ENCODE assay signal across 7 cellular contexts in the genomic region with DNA sequence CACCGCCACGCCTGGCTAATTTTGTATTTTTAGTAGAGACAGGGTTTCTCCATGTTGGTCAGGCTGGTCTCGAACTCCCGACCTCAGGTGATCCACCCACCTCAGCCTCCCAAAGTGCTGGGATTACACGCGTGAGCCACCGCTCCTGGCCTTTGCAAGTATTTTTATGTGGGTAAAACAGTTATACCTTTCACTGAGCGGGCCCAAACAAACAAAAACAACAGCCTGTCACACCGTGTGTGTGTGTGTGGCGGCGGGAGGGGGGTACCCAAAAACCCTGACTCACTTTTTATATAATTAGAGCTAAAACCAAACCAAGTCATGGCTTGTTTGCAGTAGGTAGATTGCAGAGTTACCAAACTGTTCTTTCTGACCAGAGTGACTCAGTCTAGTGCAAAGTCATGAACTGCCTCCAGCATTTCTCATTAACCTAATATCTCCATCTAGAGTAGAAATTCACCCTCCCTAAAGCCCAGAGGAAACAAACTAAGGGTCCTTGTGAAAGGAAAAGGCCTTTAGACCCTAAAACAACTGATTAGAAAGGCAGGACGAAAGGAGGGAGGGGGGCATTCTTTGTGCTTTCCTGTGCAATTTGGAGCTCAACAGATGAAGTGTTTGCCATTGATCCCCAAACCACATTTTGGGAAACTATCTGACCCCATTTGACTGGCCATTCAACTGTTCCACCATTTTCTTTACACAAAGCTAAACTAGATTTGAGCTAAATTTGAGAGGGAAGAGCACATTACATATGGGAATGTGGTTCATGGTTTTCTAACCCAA.
DNase-seq lines count a peak whose midpoint lies in the region; ATAC-seq and TF ChIP-seq lines count a peak whose summit lies in the region.

No MANE protein-coding gene starts in this region.

- no peaks in the 10 kb centered on the region for H3K36me3 ChIP-seq in Panc1 (ENCODE audit: control insufficient read depth, insufficient read depth, low read length)
- H3K36me3 ChIP-seq in osteoblast (ENCODE audit: insufficient read depth, low read length): peaks cover 7% of the 10 kb centered on the region

- H3K27ac ChIP-seq in Panc1 (ENCODE audit: low read length) (peak overlapping the region; percentile 44; the same call in 1 of the 2 replicates), osteoblast (ENCODE audit: low read depth, low read length) (peak overlapping the region; percentile 74)

- no TSS peak for BruUV-seq in Panc1 (replicated peaks; lab: Mats Ljungman, UMichigan)

- H2AFZ ChIP-seq in osteoblast (ENCODE audit: low read length): no peak overlapping the region

- peak; percentile 42 for DNase-seq in GM04504 (ENCODE audit: low read depth)
- no peak for DNase-seq in Panc1 (ENCODE audit: low read depth, low spot score)
- DNase-seq in cardiac fibroblast (ENCODE audit: low read depth in 2 of 2): peak; percentile 33 to 80
- peak; percentile 85 for DNase-seq in osteoblast (ENCODE audit: insufficient read length, low spot score, missing footprints)
- DNase-seq in inferior parietal cortex (ENCODE audit: extremely low spot score): no peak
- DNase-seq in D341Med (ENCODE audit: low spot score): no peak

- H4K20me1 ChIP-seq in osteoblast (ENCODE audit: insufficient read depth, low read length): no peaks in the 10 kb centered on the region

- H3K79me2 ChIP-seq in osteoblast (ENCODE audit: insufficient read depth, low read length): no peaks in the 10 kb centered on the region

- ATAC-seq in Panc1 (no peak), GM18870 (IDR thresholded peaks at IDR 0.05; ENCODE audit: unreplicated experiment) (no peak)

- H3K4me3 ChIP-seq in Panc1 (ENCODE audit: low read depth in 2 of 2, low read length in 2 of 2): no peak overlapping the region
- H3K4me3 ChIP-seq in cardiac fibroblast (replicated peaks in 1 of 2; ENCODE audit: low read depth in 2 of 2, low read length in 2 of 2): no peak overlapping the region
- H3K4me3 ChIP-seq in osteoblast (ENCODE audit: insufficient read depth, low read length): no peak overlapping the region

- in situ Hi-C loops in Panc1 (cut with HindIII; ENCODE audit: low pct_unique_long_range_greater_than_20kb, low sequenced_read_pairs): no loop called here

- peaks cover 32% of the 10 kb centered on the region for H3K4me1 ChIP-seq in Panc1 (ENCODE audit: control insufficient read depth, insufficient read depth, low read length)
- H3K4me1 ChIP-seq in osteoblast (ENCODE audit: insufficient read depth, low read length): peaks cover 54% of the 10 kb centered on the region

- CTCF ChIA-PET in Panc1 (lab: Charles Lee): no interaction called here

- POLR2A ChIA-PET in Panc1 (lab: Charles Lee): interaction anchor here (0.6 kb wide), 1 partner anchor 128 kb away, joined by 5 read pairs; no protein-coding TSS in a partner anchor

- H3K4me2 ChIP-seq in osteoblast (ENCODE audit: insufficient read depth, low read length): peak overlapping the region; percentile 35

- H3K9me3 ChIP-seq in Panc1 (ENCODE audit: control insufficient read depth, insufficient read depth, low read depth, low read length): no peaks in the 10 kb centered on the region
- H3K9me3 ChIP-seq in osteoblast (ENCODE audit: low read depth, low read length): no peaks in the 10 kb centered on the region

- intact Hi-C loops in Panc1 (cut with micrococcal nuclease; ENCODE audit: unreplicated experiment): no loop called here

- H3K27me3 ChIP-seq in Panc1 (ENCODE audit: control insufficient read depth, insufficient read depth, low read length) (no peaks in the 10 kb centered on the region), osteoblast (ENCODE audit: insufficient read depth, low read length) (no peaks in the 10 kb centered on the region)

- TF ChIP-seq CTCF in Panc1 (IDR thresholded peaks at IDR 0.05) (no peak), cardiac fibroblast (IDR thresholded peaks at IDR 0.05; ENCODE audit: low read depth, low read length) (no peak), osteoblast (IDR thresholded peaks at IDR 0.05; ENCODE audit: extremely low read depth, low read depth, low read length) (no peak)

Comparison
In these comparisons a context has a peak if more than half of its experiments do, and no peak if none do; other contexts are left out.
1. DNase-seq: peak in GM04504 (single experiment), cardiac fibroblast (2 of 2) and osteoblast (single experiment); none in Panc1 (single experiment), inferior parietal cortex (single experiment) and D341Med (single experiment).